In the genomic region with DNA sequence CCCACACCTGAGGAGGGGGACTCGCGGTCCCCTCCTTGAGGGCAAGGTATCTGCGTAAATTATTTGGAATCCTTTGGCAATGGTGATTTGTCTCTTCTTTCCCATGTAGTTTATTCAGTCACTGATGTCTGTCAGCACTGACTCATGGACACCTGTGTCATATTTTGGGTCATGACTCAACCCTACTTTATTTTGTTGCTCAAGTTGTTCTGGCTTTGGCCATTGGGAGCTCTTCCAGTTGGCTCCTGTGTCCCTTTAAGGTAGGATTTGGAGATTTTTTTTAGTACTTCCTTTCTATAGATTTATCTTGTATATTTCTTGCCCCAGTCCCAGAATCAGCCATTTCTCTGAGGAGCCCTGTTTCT, we compare ENCODE assay signal across 22 cellular contexts. TPM values are rescaled to one million over a fixed set of nuclear protein-coding genes. Genes with fewer than 3 reads are reported as not detected.
"Had no signal": no experiment of that assay in that cellular context is flagged by ENCODE, and none has a peak within 500 bp of the region (broad histone marks: within the 10 kb centered on the region; RNA-seq: fewer than 3 reads in every experiment).

No MANE protein-coding gene starts in this region.

- H3K4me1 ChIP-seq: ascending aorta, parathyroid adenoma, tibial nerve had no signal

- H3K9me3 ChIP-seq: ascending aorta had no signal

- ATAC-seq: activated CD4-positive, alpha-beta T cell treated with anti-CD3 and anti-CD28 coated beads for 36 hours; activated CD8-positive, alpha-beta memory T cell treated with anti-CD3 and anti-CD28 coated beads, Interleukin-2, amount 10 ng/mL, durations not matched to agents 7 days and 5 days; activated naive CD8-positive, alpha-beta T cell treated with anti-CD3 and anti-CD28 coated beads, Interleukin-2, amount 50 U/mL, for 24 hours; left lobe of liver; mucosa of descending colon; naive thymus-derived CD8-positive, alpha-beta T cell had no signal

- H3K9ac ChIP-seq: parathyroid adenoma had no signal

- H2AFZ ChIP-seq: parathyroid adenoma had no signal

- H3K79me2 ChIP-seq: parathyroid adenoma had no signal

- H3K27me3 ChIP-seq: ascending aorta had no signal

- H3K36me3 ChIP-seq: ascending aorta, tibial nerve had no signal

- H3K4me3 ChIP-seq: ascending aorta, dorsolateral prefrontal cortex, mucosa of descending colon, skin epidermis, tibial nerve had no signal

- H3K27ac ChIP-seq: ascending aorta, dorsolateral prefrontal cortex, parathyroid adenoma, skin epidermis, tibial nerve had no signal

- DNase-seq: activated CD4-positive, alpha-beta memory T cell treated with anti-CD3 and anti-CD28 coated beads for 36 hours; activated CD4-positive, alpha-beta T cell treated with anti-CD3 and anti-CD28 coated beads for 36 hours; activated CD8-positive, alpha-beta memory T cell treated with anti-CD3 and anti-CD28 coated beads, Interleukin-2, amount 10 ng/mL, durations not matched to agents 7 days and 5 days; activated naive CD4-positive, alpha-beta T cell treated with anti-CD3 and anti-CD28 coated beads for 36 hours; activated naive CD8-positive, alpha-beta T cell treated with anti-CD3 and anti-CD28 coated beads, Interleukin-2, amount 50 U/mL, for 24 hours; activated T-cell treated with anti-CD3 and anti-CD28 coated beads, Interleukin-2, amount 50 U/mL, for 1 hour; foreskin fibroblast; stimulated activated CD4-positive, alpha-beta T cell treated with anti-CD3 and anti-CD28 coated beads, Interleukin-15, amount 100 ng/mL, for 24 hours; stimulated activated CD4-positive, alpha-beta T cell treated with anti-CD3 and anti-CD28 coated beads, Interleukin-4, amount 100 ng/mL, for 1 hour; stimulated activated naive CD4-positive, alpha-beta T cell treated with Interleukin-2 at 50 U/mL for 16 hours; substantia nigra; T-helper 2 cell had no signal

RNA-seq across cellular contexts. Expression of a gene that starts 47.4 kb away (rescaled TPM):
- total RNA-seq: activated CD4-positive, alpha-beta memory T cell treated with anti-CD3 and anti-CD28 coated beads for 36 hours; activated CD4-positive, alpha-beta T cell treated with anti-CD3 and anti-CD28 coated beads for 36 hours; activated CD8-positive, alpha-beta memory T cell treated with anti-CD3 and anti-CD28 coated beads, Interleukin-2, amount 10 ng/mL, durations not matched to agents 7 days and 5 days; activated naive CD4-positive, alpha-beta T cell treated with anti-CD3 and anti-CD28 coated beads for 36 hours; activated T-helper 2 cell treated with anti-CD3 and anti-CD28 coated beads, Interferon-gamma antibody, Interleukin-2, Interleukin-4, amounts not matched to agents 10 μg/mL and 5 μg/mL and 100 μg/mL, durations not matched to agents 14 hours and 24 hours and 36 hours; endodermal cell; naive thymus-derived CD8-positive, alpha-beta T cell had no signal
- polyA plus RNA-seq: naive thymus-derived CD8-positive, alpha-beta T cell had no signal
